9 cellular contexts compared by ENCODE assay signal in the genomic region with DNA sequence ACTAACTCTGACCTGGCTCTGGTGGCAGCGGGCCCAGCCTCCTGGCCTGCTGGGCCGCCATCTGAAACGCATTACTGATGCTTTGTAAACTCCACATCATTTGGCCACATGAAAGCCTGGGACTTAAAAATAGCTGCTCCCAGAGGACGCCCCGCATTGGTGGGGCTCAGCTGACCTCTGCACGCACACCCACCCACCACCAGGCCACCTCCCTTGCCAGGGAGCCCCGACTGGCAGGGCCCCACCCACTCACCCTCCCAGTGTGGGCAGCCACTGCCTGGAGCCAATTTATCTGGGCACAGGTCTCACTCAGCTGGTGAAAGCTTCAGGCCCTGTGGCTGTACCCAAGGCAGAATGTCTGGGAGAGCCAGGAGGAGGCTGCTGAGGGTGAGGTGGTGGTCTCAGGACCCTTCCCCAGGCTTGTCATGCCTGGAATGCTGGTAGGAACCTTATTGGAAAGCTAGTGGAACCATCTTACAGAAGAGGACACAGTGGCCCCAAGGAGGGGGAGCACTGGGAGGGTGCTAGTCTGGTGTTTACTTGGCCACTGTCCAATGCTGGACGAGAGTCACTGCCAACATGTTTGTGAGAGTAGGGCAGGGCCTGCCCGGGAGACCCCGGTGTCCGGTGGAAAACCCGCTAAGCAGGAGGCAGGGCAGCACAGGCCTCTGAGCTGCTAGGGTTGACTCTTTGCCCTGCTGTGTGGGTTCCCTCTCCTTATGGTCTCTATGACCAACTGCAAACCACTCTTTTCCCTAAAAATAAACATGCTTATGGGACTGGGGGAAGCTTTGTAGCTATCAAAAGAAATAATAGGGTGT. TPM values are rescaled to one million over a fixed set of nuclear protein-coding genes. Genes with fewer than 3 reads are reported as not detected.
DNase-seq lines count a peak whose midpoint lies in the region; ATAC-seq and TF ChIP-seq lines count a peak whose summit lies in the region.
"Had no signal": no experiment of that assay in that cellular context is flagged by ENCODE, and none has a peak within 500 bp of the region (broad histone marks: within the 10 kb centered on the region; RNA-seq: fewer than 3 reads in every experiment).

No MANE protein-coding gene starts in this region.

- no peaks in the 10 kb centered on the region for H3K9me3 ChIP-seq in tibial artery

- H3K36me3 Mint-ChIP-seq in activated CD4-positive, alpha-beta T cell treated with anti-CD3 and anti-CD28 coated beads for 36 hours (ENCODE audit: low read depth), result peaks cover 58% of the 10 kb centered on the region

- H3K36me3 ChIP-seq in tibial artery, result peaks cover 0 to 21% (median 18%) of the 10 kb centered on the region in 3 donors

- peak; percentile 54 for DNase-seq in activated CD4-positive, alpha-beta T cell treated with anti-CD3 and anti-CD28 coated beads for 36 hours
- no peak for DNase-seq in activated CD4-positive, alpha-beta T cell treated with anti-CD3 and anti-CD28 coated beads, Interleukin-2, amount 50 U/mL, for 4 hours
- DNase-seq in astrocyte of the hippocampus (ENCODE audit: low read depth, low spot score) (peak; percentile 94), kidney tubule cell (ENCODE audit: low spot score) (peak; percentile 86), tibial artery (peak; percentile 52 to 83), AML-193 (lab: John Stamatoyannopoulos, UW) (no peak), NCI-H1436 (lab: John Stamatoyannopoulos, UW) (no peak)
- DNase-seq: NK-92 treated with Interleukin-12 subunit alpha and Interleukin-12 subunit beta, amount 100 ng/mL, for 24 hours had no signal

- no peaks in the 10 kb centered on the region for H3K9me3 Mint-ChIP-seq in activated CD4-positive, alpha-beta T cell treated with anti-CD3 and anti-CD28 coated beads for 36 hours (ENCODE audit: low read depth)

- POLR2A ChIA-PET in activated CD4-positive, alpha-beta T cell treated with anti-CD3 and anti-CD28 coated beads for 36 hours (lab: Charles Lee), result interaction anchor here (0.5 to 1.5 kb wide), 10 partner anchors 9 to 472 kb away, joined by 3 to 7 read pairs (median 3); no protein-coding TSS in a partner anchor

- intact Hi-C loops in activated CD4-positive, alpha-beta T cell treated with anti-CD3 and anti-CD28 coated beads for 36 hours (cut with DNase I, micrococcal nuclease), result no loop called here
- intact Hi-C loops in tibial artery (cut with DNase I; ENCODE audit: low total_unique reads), result no loop called here

- peaks cover 100% of the 10 kb centered on the region for H3K4me1 Mint-ChIP-seq in activated CD4-positive, alpha-beta T cell treated with anti-CD3 and anti-CD28 coated beads for 36 hours

- H3K4me3 ChIP-seq in tibial artery, result no peak overlapping the region

- no peak for TF ChIP-seq CTCF in tibial artery (IDR thresholded peaks at IDR 0.05)

- H3K27me3 ChIP-seq in tibial artery, result no peaks in the 10 kb centered on the region

- no peak for ATAC-seq in activated CD4-positive, alpha-beta T cell treated with anti-CD3 and anti-CD28 coated beads for 36 hours
- ATAC-seq in GM18907 (IDR thresholded peaks at IDR 0.05; ENCODE audit: unreplicated experiment), result no peak

- no peaks in the 10 kb centered on the region for H3K27me3 Mint-ChIP-seq in activated CD4-positive, alpha-beta T cell treated with anti-CD3 and anti-CD28 coated beads for 36 hours

- H3K27ac ChIP-seq in tibial artery, result peak overlapping the region; percentile 57 to 74

- peak overlapping the region; percentile 52 for H3K4me3 Mint-ChIP-seq in activated CD4-positive, alpha-beta T cell treated with anti-CD3 and anti-CD28 coated beads for 36 hours

- H3K4me1 ChIP-seq in tibial artery, result peaks cover 0 to 42% (median 27%) of the 10 kb centered on the region in 4 donors

- CTCF ChIA-PET in activated CD4-positive, alpha-beta T cell treated with anti-CD3 and anti-CD28 coated beads for 36 hours (lab: Charles Lee), result interaction anchor here (0.8 to 10.3 kb wide), 10 partner anchors 12 to 99 kb away, joined by 3 to 92 read pairs (median 5); a partner anchor contains a TSS

- H3K27ac Mint-ChIP-seq in activated CD4-positive, alpha-beta T cell treated with anti-CD3 and anti-CD28 coated beads for 36 hours, result peak overlapping the region; percentile 91

RNA-seq across cellular contexts. Expression of a gene that starts 10.9 kb away (rescaled TPM):
- total RNA-seq in activated CD4-positive, alpha-beta T cell treated with anti-CD3 and anti-CD28 coated beads for 36 hours, result 100 to 1,000 TPM in 1 of 2 experiments, 10 to 100 TPM in 1; 94.8 to 117 TPM

RNA-seq across cellular contexts. Expression of a gene that starts 51.3 kb away (rescaled TPM):
- 100 to 1,000 TPM; 218 to 265 TPM for total RNA-seq in activated CD4-positive, alpha-beta T cell treated with anti-CD3 and anti-CD28 coated beads for 36 hours

Comparison
In these comparisons a context has a peak if more than half of its experiments do, and no peak if none do; other contexts are left out.
1. DNase-seq: peak in activated CD4-positive, alpha-beta T cell treated with anti-CD3 and anti-CD28 coated beads for 36 hours (single experiment), astrocyte of the hippocampus (single experiment), kidney tubule cell (single experiment) and tibial artery (2 of 2); none in activated CD4-positive, alpha-beta T cell treated with anti-CD3 and anti-CD28 coated beads, Interleukin-2, amount 50 U/mL, for 4 hours (0 of 2), AML-193 (0 of 2) and NCI-H1436 (single experiment).